Comparison of ENCODE assay signal across 24 cellular contexts in the genomic region with DNA sequence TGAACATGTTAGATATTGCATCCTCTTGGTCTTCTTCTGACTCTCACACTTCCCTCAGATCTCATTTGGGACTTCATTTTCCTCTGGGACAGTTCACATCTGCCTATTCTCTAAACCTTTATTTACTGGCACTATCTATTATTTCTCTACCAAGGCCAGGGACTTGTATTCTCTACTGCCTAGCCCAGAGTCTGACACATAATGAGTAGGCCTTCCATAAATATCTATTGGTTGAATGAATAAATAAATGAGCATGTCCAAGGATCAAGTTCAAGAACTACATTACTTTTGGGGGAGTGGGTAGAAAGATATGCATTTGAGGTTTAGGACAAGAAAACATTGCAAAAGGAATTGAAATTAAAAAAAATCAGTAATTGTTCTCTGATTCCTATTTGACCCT.
A peak's percentile ranks its signal among the peaks of the same experiment; 100 is the strongest.
DNase-seq lines count a peak whose midpoint lies in the region; ATAC-seq, FAIRE-seq and TF ChIP-seq lines count a peak whose summit lies in the region.
"Had no signal": no experiment of that assay in that cellular context is flagged by ENCODE, and none has a peak within 500 bp of the region (broad histone marks: within the 10 kb centered on the region; RNA-seq: fewer than 3 reads in every experiment).

No MANE protein-coding gene starts in this region.

- H3K4ac ChIP-seq in IMR-90 (ENCODE audit: low read depth, low read length), result peak overlapping the region; percentile 40; the same call in 1 of the 2 replicates

- no peaks in the 10 kb centered on the region for H3K36me3 ChIP-seq in IMR-90 (ENCODE audit: control insufficient read depth, insufficient read depth, low read length)
- H3K36me3 ChIP-seq in kidney (ENCODE audit: control insufficient read depth in 1 of 2, insufficient read depth in 2 of 2, low read length in 2 of 2), result no peaks in the 10 kb centered on the region
- H3K36me3 ChIP-seq: BE2C had no signal

- peaks cover 2% of the 10 kb centered on the region; the same call in 1 of the 2 replicates for H3K9me1 ChIP-seq in IMR-90 (ENCODE audit: insufficient read depth, low read length)

- peak overlapping the region in 1 of 2 experiments; percentile 27; a peak in 1 of 4 replicates for H4K8ac ChIP-seq in IMR-90 (ENCODE audit: low read depth in 2 of 2, low read length in 2 of 2)

- no peaks in the 10 kb centered on the region for H3K79me1 ChIP-seq in IMR-90 (ENCODE audit: low read depth in 1 of 2, low read length in 2 of 2)

- in situ Hi-C loops in IMR-90 (cut with MboI; ENCODE audit: low sequenced_read_pairs) (no loop called here), astrocyte of the spinal cord (cut with HindIII; ENCODE audit: low sequenced_read_pairs) (no loop called here)

- no peak overlapping the region for H4K91ac ChIP-seq in IMR-90 (ENCODE audit: insufficient read depth, low read depth, low read length)

- H2BK15ac ChIP-seq in IMR-90 (ENCODE audit: low read depth, low read length), result no peak overlapping the region

- no peak for FAIRE-seq in kidney (lab: Jason Lieb, UNC)
- FAIRE-seq: GM18507, H54, HepG2, K562, RCC 7860 had no signal

- no peak for TF ChIP-seq POLR2A in IMR-90 (IDR thresholded peaks at IDR 0.05; ENCODE audit: low read depth, low read length)

- no peak overlapping the region; the same call in 1 of the 2 replicates for H3K18ac ChIP-seq in IMR-90 (ENCODE audit: low read depth, low read length)

- intact Hi-C loops in IMR-90 (cut with micrococcal nuclease), result loop anchor here (1.0 kb wide), 1 partner anchor 16 kb away; no protein-coding TSS in a partner anchor
- intact Hi-C loops in kidney (cut with DNase I), result no loop called here

- H2AFZ ChIP-seq in IMR-90 (replicated peaks; ENCODE audit: low read length, poor library complexity), result no peak overlapping the region

- H3K14ac ChIP-seq in IMR-90 (replicated peaks; ENCODE audit: low read depth, low read length), result no peak overlapping the region

- H4K20me1 ChIP-seq in IMR-90 (ENCODE audit: insufficient read depth, low read length), result no peaks in the 10 kb centered on the region

- TF ChIP-seq CTCF in IMR-90 (conservative IDR thresholded peaks at IDR 0.05; ENCODE audit: low read depth, low read length) (no peak), astrocyte of the spinal cord (IDR thresholded peaks at IDR 0.05; ENCODE audit: low read depth, low read length) (no peak), kidney (IDR thresholded peaks at IDR 0.05; ENCODE audit: borderline replicate concordance, extremely low read depth, insufficient read depth) (no peak)

- TF ChIP-seq RAD21 in IMR-90 (IDR thresholded peaks at IDR 0.05; ENCODE audit: low read length), result no peak

- peak; percentile 53; the same call in 1 of the 2 replicates for ATAC-seq in IMR-90 (ENCODE audit: low read depth)
- ATAC-seq: HepG2, K562 had no signal

- dilution Hi-C loops in IMR-90 (cut with HindIII; ENCODE audit: low sequenced_read_pairs, unreplicated experiment), result no loop called here

- H3K27ac ChIP-seq in IMR-90 (ENCODE audit: insufficient read depth, low read length), result no peak overlapping the region
- no peak overlapping the region for H3K27ac ChIP-seq in kidney (ENCODE audit: low read depth in 2 of 2, low read length in 2 of 2)

- H3K9me3 ChIP-seq in IMR-90 (ENCODE audit: control insufficient read depth, insufficient read depth, low read length) (no peaks in the 10 kb centered on the region), kidney (ENCODE audit: control insufficient read depth in 1 of 2, low read length in 2 of 2) (no peaks in the 10 kb centered on the region)
- H3K9me3 ChIP-seq: BE2C, SK-N-SH had no signal

- peaks cover 2% of the 10 kb centered on the region; the same call in 1 of the 2 replicates for H3K4me1 ChIP-seq in IMR-90 (ENCODE audit: control insufficient read depth, insufficient read depth, low read length)
- no peaks in the 10 kb centered on the region for H3K4me1 ChIP-seq in kidney (ENCODE audit: control insufficient read depth in 1 of 2, insufficient read depth in 1 of 2, low read depth in 1 of 2, low read length in 2 of 2)
- H3K4me1 ChIP-seq: BE2C had no signal

- H3K4me3 ChIP-seq in IMR-90 (ENCODE audit: insufficient read depth, low read depth, low read length), result no peak overlapping the region
- H3K4me3 ChIP-seq in astrocyte of the spinal cord (ENCODE audit: low read depth, low read length), result no peak overlapping the region
- H3K4me3 ChIP-seq in kidney (ENCODE audit: low read length in 2 of 2), result no peak overlapping the region
- H3K4me3 ChIP-seq: K562 had no signal

- BruUV-seq in IMR-90 (replicated peaks; lab: Mats Ljungman, UMichigan), result no TSS peak

- no peak overlapping the region; the same call in 1 of the 2 replicates for H4K5ac ChIP-seq in IMR-90 (ENCODE audit: low read depth, low read length)

- H3K27me3 ChIP-seq in IMR-90 (ENCODE audit: control insufficient read depth, insufficient read depth, low read length), result peaks cover 1% of the 10 kb centered on the region; the same call in 1 of the 2 replicates
- H3K27me3 ChIP-seq: BE2C had no signal

- peak overlapping the region; percentile 40; the same call in 1 of the 2 replicates for H2AK5ac ChIP-seq in IMR-90 (ENCODE audit: low read depth, low read length)

- CTCF ChIA-PET in IMR-90 (lab: Yijun Ruan, JAX), result no interaction called here

- POLR2A ChIA-PET in IMR-90 (lab: Charles Lee; ENCODE audit: unreplicated experiment), result no interaction called here

- H3K23ac ChIP-seq in IMR-90 (ENCODE audit: low read depth, low read length), result no peak overlapping the region

- peak overlapping the region; percentile 57 for H2BK5ac ChIP-seq in IMR-90 (ENCODE audit: low read depth, low read length, poor library complexity, severe bottlenecking)

- H3K4me2 ChIP-seq in IMR-90 (ENCODE audit: low read depth, low read length), result no peak overlapping the region
- H3K4me2 ChIP-seq: SK-N-SH had no signal

- H3K56ac ChIP-seq in IMR-90 (ENCODE audit: extremely low read depth, insufficient read depth, low read length), result no peak overlapping the region

- peak overlapping the region; percentile 76 for H2BK120ac ChIP-seq in IMR-90 (ENCODE audit: low read depth, low read length)

- no peak overlapping the region for H2AK9ac ChIP-seq in IMR-90 (replicated peaks; ENCODE audit: low read depth, low read length, poor library complexity)

- DNase-seq in IMR-90 (peak; percentile 71), astrocyte of the spinal cord (ENCODE audit: low read depth, low spot score) (peak; percentile 1), hepatic stellate cell (ENCODE audit: low spot score) (peak; percentile 16), NCI-H1105 (lab: John Stamatoyannopoulos, UW) (no peak), kidney (no peak), NCI-H1105 treated with DMSO at 0.1 percent for 48 hours (lab: John Stamatoyannopoulos, UW) (no peak), pons (ENCODE audit: low spot score) (no peak)
- DNase-seq: BE2C, Kasumi-1, MV-4-11, NCI-H1417 treated with DMSO at 0.1 percent for 48 hours, NCI-H1694 treated with DMSO at 0.1 percent for 48 hours, NCI-H2081, NCI-H2227 treated with DMSO at 0.1 percent for 48 hours, NCI-H69, OCI-M1, SIG-M5, SK-N-SH, SW 1271 had no signal

- peak overlapping the region; percentile 81; the same call in 1 of the 2 replicates for H2BK20ac ChIP-seq in IMR-90 (ENCODE audit: low read depth, low read length)

- no peak overlapping the region for H3K9ac ChIP-seq in IMR-90 (ENCODE audit: low read depth, low read length)
- no peak overlapping the region for H3K9ac ChIP-seq in kidney (ENCODE audit: low read length in 2 of 2)
- H3K9ac ChIP-seq: SK-N-SH had no signal

TF ChIP-seq in IMR-90, 13 proteins besides CTCF, POLR2A, EP300 and RAD21:
- TF ChIP-seq CHD1 (IDR thresholded peaks at IDR 0.05; ENCODE audit: low read depth, low read length) (no peak), MXI1 (IDR thresholded peaks at IDR 0.05; ENCODE audit: borderline replicate concordance, low read depth, low read length) (no peak), FOS (IDR thresholded peaks at IDR 0.05; ENCODE audit: low read depth, low read length) (no peak), RFX5 (IDR thresholded peaks at IDR 0.05; ENCODE audit: low read depth, low read length) (no peak), CEBPB (IDR thresholded peaks at IDR 0.05; ENCODE audit: low read depth, low read length) (no peak), BHLHE40 (IDR thresholded peaks at IDR 0.05; ENCODE audit: low read depth, low read length) (no peak), RCOR1 (IDR thresholded peaks at IDR 0.05; ENCODE audit: insufficient replicate concordance, low read length) (no peak), SMC3 (IDR thresholded peaks at IDR 0.05; ENCODE audit: low read depth, low read length) (no peak), NFE2L2 (IDR thresholded peaks at IDR 0.05; ENCODE audit: low read depth, low read length) (no peak), MAZ (IDR thresholded peaks at IDR 0.05; ENCODE audit: borderline replicate concordance, low read depth, low read length) (no peak), MAFK (IDR thresholded peaks at IDR 0.05; ENCODE audit: low read depth, low read length) (no peak)
- TF ChIP-seq, protein P1, sequence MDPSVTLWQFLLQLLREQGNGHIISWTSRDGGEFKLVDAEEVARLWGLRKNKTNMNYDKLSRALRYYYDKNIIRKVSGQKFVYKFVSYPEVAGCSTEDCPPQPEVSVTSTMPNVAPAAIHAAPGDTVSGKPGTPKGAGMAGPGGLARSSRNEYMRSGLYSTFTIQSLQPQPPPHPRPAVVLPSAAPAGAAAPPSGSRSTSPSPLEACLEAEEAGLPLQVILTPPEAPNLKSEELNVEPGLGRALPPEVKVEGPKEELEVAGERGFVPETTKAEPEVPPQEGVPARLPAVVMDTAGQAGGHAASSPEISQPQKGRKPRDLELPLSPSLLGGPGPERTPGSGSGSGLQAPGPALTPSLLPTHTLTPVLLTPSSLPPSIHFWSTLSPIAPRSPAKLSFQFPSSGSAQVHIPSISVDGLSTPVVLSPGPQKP (IDR thresholded peaks at IDR 0.05; ENCODE audit: borderline replicate concordance, low read depth, low read length), result no peak
- TF ChIP-seq, protein P2, sequence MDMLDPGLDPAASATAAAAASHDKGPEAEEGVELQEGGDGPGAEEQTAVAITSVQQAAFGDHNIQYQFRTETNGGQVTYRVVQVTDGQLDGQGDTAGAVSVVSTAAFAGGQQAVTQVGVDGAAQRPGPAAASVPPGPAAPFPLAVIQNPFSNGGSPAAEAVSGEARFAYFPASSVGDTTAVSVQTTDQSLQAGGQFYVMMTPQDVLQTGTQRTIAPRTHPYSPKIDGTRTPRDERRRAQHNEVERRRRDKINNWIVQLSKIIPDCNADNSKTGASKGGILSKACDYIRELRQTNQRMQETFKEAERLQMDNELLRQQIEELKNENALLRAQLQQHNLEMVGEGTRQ (IDR thresholded peaks at IDR 0.05; ENCODE audit: low read depth, low read length), result no peak

Comparison
In these comparisons a context has a peak if more than half of its experiments do, and no peak if none do; other contexts are left out.
1. DNase-seq: peak in IMR-90 (single experiment), astrocyte of the spinal cord (single experiment) and hepatic stellate cell (single experiment); none in NCI-H1105 (single experiment), kidney (single experiment), NCI-H1105 treated with DMSO at 0.1 percent for 48 hours (single experiment) and pons (single experiment).